24 cellular contexts compared by ENCODE assay signal in genomic region chr3:48022178-48022577, GRCh38.
"Had no signal": no experiment of that assay in that cellular context is flagged by ENCODE, and none has a peak within 500 bp of the region (broad histone marks: within the 10 kb centered on the region; RNA-seq: fewer than 3 reads in every experiment).

No MANE protein-coding gene starts in this region.

- H3K27me3 Mint-ChIP-seq: activated naive CD8-positive, alpha-beta T cell; central memory CD8-positive, alpha-beta T cell had no signal

- DNase-seq: activated CD4-positive, alpha-beta T cell treated with anti-CD3 and anti-CD28 coated beads for 1 hour; activated CD8-positive, alpha-beta memory T cell treated with anti-CD3 and anti-CD28 coated beads for 24 hours; activated effector memory CD4-positive, alpha-beta T cell treated with anti-CD3 and anti-CD28 coated beads, Interleukin-2, amount 50 U/mL, for 16 hours; activated T-cell treated with anti-CD3 and anti-CD28 coated beads, Interleukin-2, amount 50 U/mL, for 72 hours; amygdala; brain microvascular endothelial cell; cortex of kidney; erythroblast; head of caudate nucleus; ovary; right lobe of liver; stimulated activated CD4-positive, alpha-beta T cell treated with anti-CD3 and anti-CD28 coated beads, Interleukin-4, amount 100 ng/mL, for 24 hours; thyroid gland had no signal

- H3K4me2 ChIP-seq: smooth muscle cell had no signal

- H3K4me3 Mint-ChIP-seq: activated naive CD8-positive, alpha-beta T cell; activated T-cell treated with anti-CD3 and anti-CD28 coated beads, Interleukin-2, amount 50 U/mL, for 72 hours; central memory CD8-positive, alpha-beta T cell; mesothelial cell of epicardium; stimulated activated effector memory CD8-positive, alpha-beta T cell treated with anti-CD3 and anti-CD28 coated beads, Interleukin-12 subunit alpha, Interleukin-12 subunit beta, amount 100 ng/mL, for 72 hours; T-helper 1 cell treated with Interleukin-12 subunit alpha and Interleukin-12 subunit beta and Interleukin-4 antibody, amounts not matched to agents 30 μg/mL and 1 μg/mL, for 36 hours had no signal

- H3K27ac ChIP-seq: brain microvascular endothelial cell, ovary, right lobe of liver, thyroid gland, VCaP had no signal

- H3K27ac Mint-ChIP-seq: activated naive CD8-positive, alpha-beta T cell; activated T-cell treated with anti-CD3 and anti-CD28 coated beads, Interleukin-2, amount 50 U/mL, for 72 hours; mesothelial cell of epicardium; stimulated activated effector memory CD8-positive, alpha-beta T cell treated with anti-CD3 and anti-CD28 coated beads, Interleukin-12 subunit alpha, Interleukin-12 subunit beta, amount 100 ng/mL, for 72 hours; T-helper 1 cell treated with Interleukin-12 subunit alpha and Interleukin-12 subunit beta and Interleukin-4 antibody, amounts not matched to agents 30 μg/mL and 1 μg/mL, for 36 hours had no signal

- ATAC-seq: activated T-cell treated with anti-CD3 and anti-CD28 coated beads, Interleukin-2, amount 50 U/mL, for 72 hours; right lobe of liver; stimulated activated effector memory CD8-positive, alpha-beta T cell treated with anti-CD3 and anti-CD28 coated beads, Interleukin-12 subunit alpha, Interleukin-12 subunit beta, amount 100 ng/mL, for 72 hours had no signal

- FAIRE-seq: endometrium, frontal cortex, keratinocyte had no signal

- H3K9me3 ChIP-seq: ovary, right lobe of liver, thyroid gland had no signal

- H3K9me3 Mint-ChIP-seq: activated T-cell treated with anti-CD3 and anti-CD28 coated beads, Interleukin-2, amount 50 U/mL, for 72 hours; central memory CD8-positive, alpha-beta T cell; mesothelial cell of epicardium; stimulated activated effector memory CD8-positive, alpha-beta T cell treated with anti-CD3 and anti-CD28 coated beads, Interleukin-12 subunit alpha, Interleukin-12 subunit beta, amount 100 ng/mL, for 72 hours; T-helper 1 cell treated with Interleukin-12 subunit alpha and Interleukin-12 subunit beta and Interleukin-4 antibody, amounts not matched to agents 30 μg/mL and 1 μg/mL, for 36 hours had no signal

- H3K27me3 ChIP-seq: brain microvascular endothelial cell, ovary, right lobe of liver, thyroid gland had no signal

- H3K4me3 ChIP-seq: lung, ovary, right lobe of liver, smooth muscle cell, thyroid gland had no signal

- H3K36me3 ChIP-seq: brain microvascular endothelial cell, ovary, right lobe of liver, thyroid gland had no signal
